ENCODE assay signal across 31 cellular contexts in genomic region chr7:91979590-91979989, GRCh38.
"Had no signal": no experiment of that assay in that cellular context is flagged by ENCODE, and none has a peak within 500 bp of the region (broad histone marks: within the 10 kb centered on the region; RNA-seq: fewer than 3 reads in every experiment).

No MANE protein-coding gene starts in this region.

- ATAC-seq: activated CD4-positive, CD25-positive, alpha-beta regulatory T cell treated with anti-CD3 and anti-CD28 coated beads, Interleukin-2, amount 50 U/mL, for 24 hours; activated CD8-positive, alpha-beta T cell treated with anti-CD3 and anti-CD28 coated beads for 36 hours; activated T-cell treated with anti-CD3 and anti-CD28 coated beads, Interleukin-2, amount 50 U/mL, for 4 hours; activated T-helper 17 cell treated with anti-CD3 and anti-CD28 coated beads, Interleukin-2, amount 50 U/mL, for 72 hours; effector memory CD8-positive, alpha-beta T cell; foreskin keratinocyte; gastrocnemius medialis; heart left ventricle; T-helper 17 cell had no signal

- H3K9me3 ChIP-seq: esophagus muscularis mucosa, gastrocnemius medialis had no signal

- H3K4me3 Mint-ChIP-seq: activated B cell treated with CpG ODN at 0.5 μM for 24 hours; activated CD8-positive, alpha-beta T cell treated with anti-CD3 and anti-CD28 coated beads for 36 hours; activated naive CD4-positive, alpha-beta T cell treated with anti-CD3 and anti-CD28 coated beads for 36 hours; activated naive CD4-positive, alpha-beta T cell treated with anti-CD3 and anti-CD28 coated beads, Interleukin-2, amount 50 U/mL, for 24 hours; activated naive CD8-positive, alpha-beta T cell treated with anti-CD3 and anti-CD28 coated beads, Interleukin-2, amount 10 ng/mL, durations not matched to agents 7 days and 5 days; activated T-cell treated with anti-CD3 and anti-CD28 coated beads, Interleukin-2, amount 50 U/mL, for 4 hours; activated T-helper 17 cell treated with anti-CD3 and anti-CD28 coated beads, Interleukin-2, amount 50 U/mL, for 72 hours; effector memory CD8-positive, alpha-beta T cell; T-helper 17 cell; T-helper 2 cell treated with Interferon-gamma antibody and Interleukin-4, amounts not matched to agents 5 μg/mL and 100 μg/mL, for 36 hours had no signal

- DNase-seq: activated B cell treated with CpG ODN at 0.5 μM for 24 hours; activated CD4-positive, alpha-beta T cell treated with anti-CD3 and anti-CD28 coated beads for 48 hours; activated CD4-positive, alpha-beta T cell treated with anti-CD3 and anti-CD28 coated beads, Interleukin-2, amount 50 U/mL, for 1 hour; activated CD4-positive, alpha-beta T cell treated with anti-CD3 and anti-CD28 coated beads, Interleukin-2, amount 50 U/mL, for 48 hours; activated CD8-positive, alpha-beta memory T cell treated with anti-CD3 and anti-CD28 coated beads for 24 hours; activated CD8-positive, alpha-beta T cell treated with anti-CD3 and anti-CD28 coated beads for 36 hours; activated effector memory CD4-positive, alpha-beta T cell treated with Interleukin-2 at 50 U/mL for 16 hours; activated naive CD4-positive, alpha-beta T cell treated with anti-CD3 and anti-CD28 coated beads for 36 hours; activated naive CD8-positive, alpha-beta T cell treated with anti-CD3 and anti-CD28 coated beads, Interleukin-2, amount 10 ng/mL, durations not matched to agents 7 days and 5 days; activated T-cell treated with anti-CD3 and anti-CD28 coated beads, Interleukin-2, amount 50 U/mL, for 4 hours; amniotic stem cell; anterior cingulate cortex; brain microvascular endothelial cell; cortex of kidney; dermis blood vessel endothelial cell; effector CD4-positive, alpha-beta T cell; effector memory CD8-positive, alpha-beta T cell; erythroblast; foreskin keratinocyte; gastrocnemius medialis; glutamatergic neuron; heart left ventricle; T-helper 1 cell; T-helper 17 cell; T1000; WERI-Rb-1 had no signal

- H3K27ac Mint-ChIP-seq: activated B cell treated with CpG ODN at 0.5 μM for 24 hours; activated CD8-positive, alpha-beta T cell treated with anti-CD3 and anti-CD28 coated beads for 36 hours; activated naive CD4-positive, alpha-beta T cell treated with anti-CD3 and anti-CD28 coated beads for 36 hours; activated naive CD4-positive, alpha-beta T cell treated with anti-CD3 and anti-CD28 coated beads, Interleukin-2, amount 50 U/mL, for 24 hours; activated naive CD8-positive, alpha-beta T cell treated with anti-CD3 and anti-CD28 coated beads, Interleukin-2, amount 10 ng/mL, durations not matched to agents 7 days and 5 days; activated T-helper 17 cell treated with anti-CD3 and anti-CD28 coated beads, Interleukin-2, amount 50 U/mL, for 72 hours; effector memory CD8-positive, alpha-beta T cell; T-helper 17 cell; T-helper 2 cell treated with Interferon-gamma antibody and Interleukin-4, amounts not matched to agents 5 μg/mL and 100 μg/mL, for 36 hours had no signal

- H3K4me3 ChIP-seq: esophagus muscularis mucosa, gastrocnemius medialis, heart left ventricle had no signal

- H3K36me3 ChIP-seq: gastrocnemius medialis had no signal

- H3K9me3 Mint-ChIP-seq: activated naive CD4-positive, alpha-beta T cell treated with anti-CD3 and anti-CD28 coated beads, Interleukin-2, amount 50 U/mL, for 24 hours; activated T-helper 17 cell treated with anti-CD3 and anti-CD28 coated beads, Interleukin-2, amount 50 U/mL, for 72 hours had no signal

- H3K4me1 ChIP-seq: esophagus muscularis mucosa, foreskin keratinocyte had no signal

- H3K27ac ChIP-seq: brain microvascular endothelial cell, esophagus muscularis mucosa, foreskin keratinocyte, gastrocnemius medialis, heart left ventricle, WERI-Rb-1 had no signal

- H3K27me3 ChIP-seq: brain microvascular endothelial cell, esophagus muscularis mucosa, foreskin keratinocyte, gastrocnemius medialis, heart left ventricle had no signal

- H3K27me3 Mint-ChIP-seq: activated B cell treated with CpG ODN at 0.5 μM for 24 hours; activated CD8-positive, alpha-beta T cell treated with anti-CD3 and anti-CD28 coated beads for 36 hours; activated naive CD4-positive, alpha-beta T cell treated with anti-CD3 and anti-CD28 coated beads, Interleukin-2, amount 50 U/mL, for 24 hours; activated naive CD8-positive, alpha-beta T cell treated with anti-CD3 and anti-CD28 coated beads, Interleukin-2, amount 10 ng/mL, durations not matched to agents 7 days and 5 days; activated T-helper 17 cell treated with anti-CD3 and anti-CD28 coated beads, Interleukin-2, amount 50 U/mL, for 72 hours; effector memory CD8-positive, alpha-beta T cell; T-helper 17 cell had no signal
